ENCODE assay signal across 29 cellular contexts in the genomic region with DNA sequence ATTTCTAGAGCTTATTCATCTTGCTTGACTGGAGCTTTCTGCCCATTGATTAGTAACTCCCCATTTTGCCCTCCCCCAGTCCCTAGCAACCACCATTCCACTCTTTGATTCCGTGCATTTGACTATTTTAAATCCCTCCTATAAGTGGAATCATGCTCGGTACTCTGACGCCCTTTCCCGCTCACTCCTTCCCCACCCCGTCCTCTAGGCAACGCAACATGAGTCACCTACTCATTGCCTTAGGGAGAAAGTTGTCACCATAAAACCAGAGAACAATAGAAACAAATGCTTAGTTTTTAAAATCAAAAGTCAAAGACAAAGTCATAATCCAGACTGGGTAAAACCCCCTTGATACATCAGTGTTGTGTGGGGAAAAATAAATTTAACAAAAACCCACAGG. TPM values are rescaled to one million over a fixed set of nuclear protein-coding genes. Genes with fewer than 3 reads are reported as not detected.
DNase-seq lines count a peak whose midpoint lies in the region; ATAC-seq, FAIRE-seq and TF ChIP-seq lines count a peak whose summit lies in the region.
"Had no signal": no experiment of that assay in that cellular context is flagged by ENCODE, and none has a peak within 500 bp of the region (broad histone marks: within the 10 kb centered on the region; RNA-seq: fewer than 3 reads in every experiment).

No MANE protein-coding gene starts in this region.

- H3K27me3 ChIP-seq in A673 (replicated peaks; ENCODE audit: insufficient read depth, low read depth, low read length, poor library complexity) (no peaks in the 10 kb centered on the region), HAP-1 (ENCODE audit: low read depth) (no peaks in the 10 kb centered on the region), dorsolateral prefrontal cortex (peaks cover 0 to 4% (median 0%) of the 10 kb centered on the region in 45 donors)
- no peaks in the 10 kb centered on the region for H3K27me3 ChIP-seq in naive thymus-derived CD4-positive, alpha-beta T cell (ENCODE audit: control insufficient read depth in 2 of 2, insufficient read depth in 2 of 2, low read length in 2 of 2)
- H3K27me3 ChIP-seq: BLaER1, SJSA1, tibial nerve had no signal

- H3K4me3 ChIP-seq in A673 (ENCODE audit: low read depth, low read length, poor library complexity, severe bottlenecking) (no peak overlapping the region), HAP-1 (no peak overlapping the region), dorsolateral prefrontal cortex (no peak overlapping the region)
- H3K4me3 ChIP-seq in naive thymus-derived CD4-positive, alpha-beta T cell (ENCODE audit: low read length): no peak overlapping the region
- H3K4me3 ChIP-seq: BLaER1, coronary artery, esophagus squamous epithelium, gastroesophageal sphincter, SJSA1, tibial nerve had no signal

- FAIRE-seq in frontal cortex (lab: Jason Lieb, UNC): no peak
- FAIRE-seq: GM18507, RCC 7860 had no signal

- CTCF ChIA-PET in A673 (lab: Charles Lee): no interaction called here
- CTCF ChIA-PET in naive thymus-derived CD4-positive, alpha-beta T cell (lab: Charles Lee): no interaction called here

- peak; percentile 54 for DNase-seq in A673 (ENCODE audit: low spot score)
- peak; percentile 25 to 48 for DNase-seq in HAP-1 (ENCODE audit: low spot score in 2 of 2)
- DNase-seq in RPMI7951 (ENCODE audit: low read depth): peak; percentile 62
- peak; percentile 56 for DNase-seq in epithelial cell of prostate (ENCODE audit: low read depth, low spot score)
- DNase-seq in naive thymus-derived CD4-positive, alpha-beta T cell: no peak
- no peak for DNase-seq in dorsolateral prefrontal cortex
- no peak for DNase-seq in frontal cortex (ENCODE audit: low spot score in 2 of 2)
- no peak for DNase-seq in glomerular visceral epithelial cell (ENCODE audit: extremely low spot score)
- DNase-seq: activated CD4-positive, CD25-positive, alpha-beta regulatory T cell treated with anti-CD3 and anti-CD28 coated beads, Interleukin-2, amount 50 U/mL, for 72 hours; activated CD8-positive, alpha-beta T cell treated with anti-CD3 and anti-CD28 coated beads for 36 hours; COR-L47; esophagus squamous epithelium; mesenchymal stem cell; MM.1S; NCI-H1436 treated with DMSO at 0.1 percent for 48 hours; NCI-H2171; NCI-H524 treated with DMSO at 0.1 percent for 48 hours; right cardiac atrium; stimulated activated CD4-positive, alpha-beta T cell treated with anti-CD3 and anti-CD28 coated beads, Interleukin-2, amount 100 ng/mL, for 48 hours had no signal

- H3K4me1 Mint-ChIP-seq in naive thymus-derived CD4-positive, alpha-beta T cell: no peaks in the 10 kb centered on the region

- no peak overlapping the region for H3K27ac Mint-ChIP-seq in naive thymus-derived CD4-positive, alpha-beta T cell
- H3K27ac Mint-ChIP-seq: activated CD8-positive, alpha-beta T cell treated with anti-CD3 and anti-CD28 coated beads for 36 hours; activated naive CD4-positive, alpha-beta T cell treated with anti-CD3 and anti-CD28 coated beads, Interleukin-2, amount 50 U/mL, for 72 hours; activated T-helper 2 cell treated with anti-CD3 and anti-CD28 coated beads, Interferon-gamma antibody, Interleukin-2, Interleukin-4, amounts not matched to agents 10 μg/mL and 5 μg/mL and 100 μg/mL, durations not matched to agents 14 hours and 24 hours and 36 hours had no signal

- peaks cover 0 to 3% (median 0%) of the 10 kb centered on the region in 5 donors for H3K36me3 Mint-ChIP-seq in naive thymus-derived CD4-positive, alpha-beta T cell

- BruUV-seq in A673 (replicated peaks; lab: Mats Ljungman, UMichigan): no TSS peak

- ATAC-seq in naive thymus-derived CD4-positive, alpha-beta T cell: no peak
- ATAC-seq: activated CD8-positive, alpha-beta T cell treated with anti-CD3 and anti-CD28 coated beads for 36 hours; activated naive CD4-positive, alpha-beta T cell treated with anti-CD3 and anti-CD28 coated beads, Interleukin-2, amount 50 U/mL, for 72 hours; gastroesophageal sphincter; left lobe of liver; right cardiac atrium had no signal

- H3K9me3 ChIP-seq in A673 (ENCODE audit: low read depth, low read length, poor library complexity, severe bottlenecking): no peaks in the 10 kb centered on the region
- H3K9me3 ChIP-seq in HAP-1: no peaks in the 10 kb centered on the region
- no peaks in the 10 kb centered on the region for H3K9me3 ChIP-seq in naive thymus-derived CD4-positive, alpha-beta T cell (ENCODE audit: control insufficient read depth in 2 of 3, low read length in 3 of 3)
- H3K9me3 ChIP-seq: BLaER1, esophagus squamous epithelium, SJSA1, tibial nerve had no signal

- intact Hi-C loops in A673 (cut with micrococcal nuclease; ENCODE audit: unreplicated experiment) (no loop called here), dorsolateral prefrontal cortex (cut with DNase I) (loop anchor here in 1 of 2 donors (10.0 kb wide), 1 partner anchor 699 kb away; no protein-coding TSS in a partner anchor)
- intact Hi-C loops in naive thymus-derived CD4-positive, alpha-beta T cell (cut with micrococcal nuclease): no loop called here

- POLR2A ChIA-PET in A673 (lab: Charles Lee; ENCODE audit: low non-redundant PET): interaction anchor here (0.5 kb wide), 1 partner anchor 181 kb away, joined by 12 read pairs; no protein-coding TSS in a partner anchor
- POLR2A ChIA-PET in naive thymus-derived CD4-positive, alpha-beta T cell (lab: Charles Lee): no interaction called here

- TF ChIP-seq CTCF in A673 (conservative IDR thresholded peaks at IDR 0.05; ENCODE audit: low read depth, low read length) (no peak), dorsolateral prefrontal cortex (IDR thresholded peaks at IDR 0.05 in 54 of 56, conservative IDR thresholded peaks at IDR 0.05 in 2 of 56; ENCODE audit: low read depth in 1 of 56, partially characterized antibody in 56 of 56) (no peak)

- H3K9me3 Mint-ChIP-seq in naive thymus-derived CD4-positive, alpha-beta T cell: peaks cover 0 to 7% (median 1%) of the 10 kb centered on the region in 11 donors
- H3K9me3 Mint-ChIP-seq: activated CD8-positive, alpha-beta T cell treated with anti-CD3 and anti-CD28 coated beads for 36 hours; activated naive CD4-positive, alpha-beta T cell treated with anti-CD3 and anti-CD28 coated beads, Interleukin-2, amount 50 U/mL, for 72 hours had no signal

- H3K36me3 ChIP-seq in A673 (ENCODE audit: insufficient read depth, low read length, poor library complexity, severe bottlenecking): no peaks in the 10 kb centered on the region
- H3K36me3 ChIP-seq in HAP-1 (replicated peaks): no peaks in the 10 kb centered on the region
- H3K36me3 ChIP-seq in naive thymus-derived CD4-positive, alpha-beta T cell (ENCODE audit: control insufficient read depth in 2 of 3, insufficient read depth in 3 of 3, low read length in 3 of 3): no peaks in the 10 kb centered on the region
- H3K36me3 ChIP-seq: BLaER1, esophagus squamous epithelium, gastroesophageal sphincter, SJSA1, tibial nerve had no signal

- H3K27me3 Mint-ChIP-seq in naive thymus-derived CD4-positive, alpha-beta T cell: peaks cover 8 to 21% (median 19%) of the 10 kb centered on the region in 5 donors

- H3K27ac ChIP-seq in A673 (ENCODE audit: low read depth, low read length, poor library complexity, severe bottlenecking): no peak overlapping the region
- no peak overlapping the region for H3K27ac ChIP-seq in epithelial cell of prostate
- H3K27ac ChIP-seq in naive thymus-derived CD4-positive, alpha-beta T cell (ENCODE audit: low read depth, low read length): no peak overlapping the region
- H3K27ac ChIP-seq in dorsolateral prefrontal cortex: no peak overlapping the region
- H3K27ac ChIP-seq: BLaER1, coronary artery, esophagus squamous epithelium, gastroesophageal sphincter, SJSA1, tibial nerve had no signal

- no peak overlapping the region for H3K4me3 Mint-ChIP-seq in naive thymus-derived CD4-positive, alpha-beta T cell
- H3K4me3 Mint-ChIP-seq: activated CD8-positive, alpha-beta T cell treated with anti-CD3 and anti-CD28 coated beads for 36 hours had no signal

- H3K4me1 ChIP-seq in A673 (ENCODE audit: insufficient read depth, low read length, poor library complexity, severe bottlenecking) (peaks cover 31% of the 10 kb centered on the region), HAP-1 (peaks cover 3% of the 10 kb centered on the region)
- H3K4me1 ChIP-seq in naive thymus-derived CD4-positive, alpha-beta T cell (ENCODE audit: control insufficient read depth in 2 of 2, insufficient read depth in 2 of 2, low read length in 2 of 2): no peaks in the 10 kb centered on the region
- H3K4me1 ChIP-seq: gastroesophageal sphincter, tibial nerve had no signal

- in situ Hi-C loops in HAP-1 (cut with MboI; ENCODE audit: low sequenced_read_pairs): loop anchor here (10.0 kb wide), 1 partner anchor 239 kb away; the partner anchor contains the start of gene CACNG3

RNA-seq across cellular contexts. Expression of gene RBBP6, which starts 45.5 kb away (rescaled TPM):
- total RNA-seq in A673 (2021): 72.2 and 78.9 TPM in 2 replicates
- total RNA-seq in RPMI7951 (2014; rRNA removed; shearing (Covaris generic)): 18.1 and 22.7 TPM in 2 replicates
- 100 to 1,000 TPM in 3 of 5 experiments, 10 to 100 TPM in 2; 70.5 to 137 (median 106) TPM for total RNA-seq in naive thymus-derived CD4-positive, alpha-beta T cell
- polyA plus RNA-seq in naive thymus-derived CD4-positive, alpha-beta T cell: 10 to 100 TPM; 17.0 to 18.7 TPM
- total RNA-seq in dorsolateral prefrontal cortex: 10 to 100 TPM; 44.9 to 79.7 (median 57.1) TPM
- total RNA-seq in frontal cortex: 35.5 TPM

Comparison
In these comparisons a context has a peak if more than half of its experiments do, and no peak if none do; other contexts are left out.
1. DNase-seq: peak in A673 (single experiment), HAP-1 (2 of 2), RPMI7951 (single experiment) and epithelial cell of prostate (single experiment); none in naive thymus-derived CD4-positive, alpha-beta T cell (0 of 9), dorsolateral prefrontal cortex (0 of 10), frontal cortex (0 of 2) and glomerular visceral epithelial cell (single experiment).